ENCODE assay signal across 17 cellular contexts in genomic region chr11:19770277-19770676, GRCh38.
DNase-seq lines count a peak whose midpoint lies in the region; ATAC-seq lines count a peak whose summit lies in the region.
"Had no signal": no experiment of that assay in that cellular context is flagged by ENCODE, and none has a peak within 500 bp of the region (broad histone marks: within the 10 kb centered on the region; RNA-seq: fewer than 3 reads in every experiment).

No MANE protein-coding gene starts in this region.

- no peaks in the 10 kb centered on the region for H3K36me3 ChIP-seq in iPS-15b (ENCODE audit: control insufficient read depth, insufficient read depth, low read length)
- H3K36me3 ChIP-seq: Peyer's patch had no signal

- DNase-seq in OCI-M1 (lab: John Stamatoyannopoulos, UW) (peak; percentile 7), NCI-H748 treated with DMSO at 0.1 percent for 48 hours (lab: John Stamatoyannopoulos, UW) (no peak), kidney glomerular epithelial cell (lab: John Stamatoyannopoulos, UW) (no peak)
- DNase-seq: COR-L47, DMS53, Kasumi-1, MV-4-11, NCI-H146, NCI-H526 treated with DMSO at 0.1 percent for 48 hours, Peyer's patch, SHP77 had no signal

- H3K27me3 ChIP-seq in iPS-15b (ENCODE audit: control insufficient read depth, insufficient read depth, low read length): peaks cover 2% of the 10 kb centered on the region
- H3K27me3 ChIP-seq: Peyer's patch had no signal

- no peak overlapping the region for H3K4me3 ChIP-seq in iPS-15b (ENCODE audit: low read depth, low read length)
- H3K4me3 ChIP-seq: Peyer's patch had no signal

- peaks cover 35% of the 10 kb centered on the region for H3K4me1 ChIP-seq in iPS-15b (ENCODE audit: control insufficient read depth, insufficient read depth, low read length)

- peak; percentile 17 for ATAC-seq in HG02759 (IDR thresholded peaks at IDR 0.05; ENCODE audit: unreplicated experiment)
- no peak for ATAC-seq in HG03469 (IDR thresholded peaks at IDR 0.05; ENCODE audit: unreplicated experiment)
- no peak for ATAC-seq in GM21423 (IDR thresholded peaks at IDR 0.05; ENCODE audit: unreplicated experiment)
- ATAC-seq: HCT116, SK-N-SH treated with all-trans-retinoic acid at 6 μM for 48 hours had no signal

- H3K9ac ChIP-seq in iPS-15b (ENCODE audit: low read depth, low read length): peak overlapping the region; percentile 16

- H3K9me3 ChIP-seq in iPS-15b (ENCODE audit: control insufficient read depth, insufficient read depth, low read length): no peaks in the 10 kb centered on the region
- H3K9me3 ChIP-seq: Peyer's patch had no signal
